In the genomic region with DNA sequence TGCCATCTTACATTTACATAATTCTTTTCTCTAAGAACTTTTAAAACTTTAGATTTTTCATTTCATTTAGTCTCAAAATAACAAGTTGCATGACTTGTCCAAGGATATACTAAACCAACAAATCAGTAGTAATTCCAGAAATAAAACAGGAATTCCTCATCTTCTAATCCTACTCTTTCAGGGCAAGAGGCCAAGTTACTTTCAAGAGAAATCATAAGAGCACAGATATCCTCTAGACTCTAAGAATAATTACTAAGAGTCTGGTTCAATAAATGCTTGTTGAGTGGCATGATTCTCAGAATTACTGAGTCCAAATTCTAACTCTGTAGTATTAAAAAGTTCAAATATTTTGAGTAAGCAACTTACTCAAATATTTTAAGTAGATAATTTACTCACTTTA, we compare ENCODE assay signal across 22 cellular contexts. TPM values are rescaled to one million over a fixed set of nuclear protein-coding genes. Genes with fewer than 3 reads are reported as not detected.
DNase-seq lines count a peak whose midpoint lies in the region; ATAC-seq lines count a peak whose summit lies in the region.
"Had no signal": no experiment of that assay in that cellular context is flagged by ENCODE, and none has a peak within 500 bp of the region (broad histone marks: within the 10 kb centered on the region; RNA-seq: fewer than 3 reads in every experiment).

No MANE protein-coding gene starts in this region.

- ATAC-seq in HG02885 (IDR thresholded peaks at IDR 0.05; ENCODE audit: poor library complexity, unreplicated experiment): no peak
- no peak for ATAC-seq in stimulated activated naive CD8-positive, alpha-beta T cell treated with anti-CD3 and anti-CD28 coated beads, Interleukin-15, Interleukin-2, amounts not matched to agents 100 U/mL and 50 U/mL, for 24 hours
- ATAC-seq: gastrocnemius medialis had no signal

- H3K4me3 ChIP-seq in GM23248 (no peak overlapping the region), SK-N-MC (no peak overlapping the region)
- H3K4me3 ChIP-seq: gastrocnemius medialis, left ventricle myocardium inferior, PC-9, sigmoid colon, uterus had no signal

- in situ Hi-C loops in GM23248 (cut with MboI): no loop called here

- DNase-seq in GM23248 (peak; percentile 44), SK-N-MC (ENCODE audit: low read depth, low spot score) (no peak), dedifferentiated amniotic fluid mesenchymal stem cell (ENCODE audit: extremely low spot score) (peak; percentile 31), renal cortical epithelial cell (ENCODE audit: low read depth) (peak; percentile 29), NCI-H1417 treated with DMSO at 0.1 percent for 48 hours (lab: John Stamatoyannopoulos, UW) (no peak), SHP77 (lab: John Stamatoyannopoulos, UW) (no peak)
- no peak for DNase-seq in stimulated activated naive CD8-positive, alpha-beta T cell treated with anti-CD3 and anti-CD28 coated beads, Interleukin-15, Interleukin-2, amounts not matched to agents 100 U/mL and 50 U/mL, for 24 hours
- DNase-seq: activated CD4-positive, alpha-beta T cell treated with anti-CD3 and anti-CD28 coated beads for 1 hour; activated effector memory CD4-positive, alpha-beta T cell treated with anti-CD3 and anti-CD28 coated beads, Interleukin-2, amount 50 U/mL, for 16 hours; AML-193; amniotic stem cell; Caco-2; gastrocnemius medialis; left ventricle myocardium inferior; NCI-H2029 treated with DMSO at 0.1 percent for 48 hours; NCI-H748 treated with DMSO at 0.1 percent for 48 hours; nucleus accumbens; sigmoid colon; stimulated activated CD4-positive, alpha-beta T cell treated with anti-CD3 and anti-CD28 coated beads, Interleukin-2, amount 100 ng/mL, for 48 hours; uterus had no signal

- H3K4me1 ChIP-seq in GM23248 (ENCODE audit: insufficient read depth): peaks cover 57% of the 10 kb centered on the region
- H3K4me1 ChIP-seq: uterus had no signal

- H3F3A ChIP-seq in GM23248 (ENCODE audit: insufficient read depth): peaks cover 33% of the 10 kb centered on the region

- H3K79me2 ChIP-seq in GM23248 (ENCODE audit: insufficient read depth): peaks cover 98% of the 10 kb centered on the region

- peak overlapping the region; percentile 49 for H3K4me2 ChIP-seq in GM23248 (ENCODE audit: unreplicated experiment)
- H3K4me2 ChIP-seq: PC-9 had no signal

- H4K20me1 ChIP-seq in GM23248 (ENCODE audit: insufficient read depth): peaks cover 17% of the 10 kb centered on the region; the same call in 1 of the 2 replicates

- no peaks in the 10 kb centered on the region for H3K27me3 ChIP-seq in GM23248 (replicated peaks; ENCODE audit: insufficient read depth)
- H3K27me3 ChIP-seq: gastrocnemius medialis, sigmoid colon, uterus had no signal

- H2AFZ ChIP-seq in GM23248: no peak overlapping the region
- H2AFZ ChIP-seq: PC-9 had no signal

- H3K9ac ChIP-seq in GM23248 (no peak overlapping the region), SK-N-MC (ENCODE audit: insufficient read length) (no peak overlapping the region)

- H3K9me3 ChIP-seq in GM23248 (ENCODE audit: low read depth): no peaks in the 10 kb centered on the region
- H3K9me3 ChIP-seq in SK-N-MC (ENCODE audit: low read depth, low read length): no peaks in the 10 kb centered on the region
- H3K9me3 ChIP-seq: Caco-2, gastrocnemius medialis, left ventricle myocardium inferior, sigmoid colon, uterus had no signal

- no peak overlapping the region for H3K27ac ChIP-seq in GM23248
- peak overlapping the region; percentile 54; the same call in 1 of the 2 replicates for H3K27ac ChIP-seq in SK-N-MC
- H3K27ac ChIP-seq: gastrocnemius medialis, left ventricle myocardium inferior, PC-9, sigmoid colon, uterus had no signal

- H3K36me3 ChIP-seq in GM23248 (ENCODE audit: low read depth) (no peaks in the 10 kb centered on the region), SK-N-MC (ENCODE audit: insufficient read depth, low read length) (no peaks in the 10 kb centered on the region)
- H3K36me3 ChIP-seq: gastrocnemius medialis, left ventricle myocardium inferior, sigmoid colon, uterus had no signal

- no peaks in the 10 kb centered on the region for H3K9me2 ChIP-seq in GM23248 (ENCODE audit: insufficient read depth)

RNA-seq across cellular contexts. Expression of gene PDZD8, which starts 12.9 kb away (rescaled TPM):
- total RNA-seq in GM23248 (2014; rRNA removed; shearing (Covaris generic)): 19.7 and 20.1 TPM in 2 replicates
- 13.8 and 14.4 TPM in 2 replicates for polyA plus RNA-seq in GM23248 (2016; fragmentation: Nextera tagmentation; extraction: Ambion mirVana)
- total RNA-seq in renal cortical epithelial cell: 26.7 and 51.9 TPM in 2 replicates

Comparison
In these comparisons a context has a peak if more than half of its experiments do, and no peak if none do; other contexts are left out.
1. DNase-seq: peak in GM23248 (single experiment), dedifferentiated amniotic fluid mesenchymal stem cell (single experiment) and renal cortical epithelial cell (single experiment); none in SK-N-MC (single experiment), stimulated activated naive CD8-positive, alpha-beta T cell treated with anti-CD3 and anti-CD28 coated beads, Interleukin-15, Interleukin-2, amounts not matched to agents 100 U/mL and 50 U/mL, for 24 hours (single experiment), NCI-H1417 treated with DMSO at 0.1 percent for 48 hours (single experiment) and SHP77 (0 of 2).